15 cellular contexts compared by ENCODE assay signal in the genomic region with DNA sequence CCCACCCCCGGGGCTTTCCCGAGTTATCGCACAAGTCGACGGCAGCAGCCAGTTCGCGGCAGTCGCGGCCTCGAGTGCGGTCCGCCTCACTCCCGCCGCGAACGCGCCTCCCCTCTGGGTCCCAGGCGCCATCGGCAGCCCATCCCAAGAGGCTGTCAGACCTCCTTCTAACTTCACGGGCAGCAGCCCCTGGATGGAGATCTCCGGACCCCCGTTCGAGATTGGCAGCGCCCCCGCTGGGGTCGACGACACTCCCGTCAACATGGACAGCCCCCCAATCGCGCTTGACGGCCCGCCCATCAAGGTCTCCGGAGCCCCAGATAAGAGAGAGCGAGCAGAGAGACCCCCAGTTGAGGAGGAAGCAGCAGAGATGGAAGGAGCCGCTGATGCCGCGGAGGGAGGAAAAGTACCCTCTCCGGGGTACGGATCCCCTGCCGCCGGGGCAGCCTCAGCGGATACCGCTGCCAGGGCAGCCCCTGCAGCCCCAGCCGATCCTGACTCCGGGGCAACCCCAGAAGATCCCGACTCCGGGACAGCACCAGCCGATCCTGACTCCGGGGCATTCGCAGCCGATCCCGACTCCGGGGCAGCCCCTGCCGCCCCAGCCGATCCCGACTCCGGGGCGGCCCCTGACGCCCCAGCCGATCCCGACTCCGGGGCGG. TPM values are rescaled to one million over a fixed set of nuclear protein-coding genes. Genes with fewer than 3 reads are reported as not detected.
DNase-seq lines count a peak whose midpoint lies in the region; ATAC-seq and TF ChIP-seq lines count a peak whose summit lies in the region.
"Had no signal": no experiment of that assay in that cellular context is flagged by ENCODE, and none has a peak within 500 bp of the region (broad histone marks: within the 10 kb centered on the region; RNA-seq: fewer than 3 reads in every experiment).

No MANE protein-coding gene starts in this region.

- intact Hi-C loops in activated B cell treated with CpG ODN at 0.5 μM for 24 hours (cut with micrococcal nuclease), result loop anchor here (2.0 to 5.0 kb wide), 2 partner anchors 202 to 617 kb away; partner anchors contain the start of gene STX16
- intact Hi-C loops in mucosa of descending colon (cut with DNase I, micrococcal nuclease), result no loop called here

- peaks cover 10% of the 10 kb centered on the region for H3K79me2 ChIP-seq in smooth muscle cell (ENCODE audit: low read depth)

- H3K36me3 ChIP-seq in iPS-15b (ENCODE audit: control insufficient read depth, insufficient read depth, low read length), result no peaks in the 10 kb centered on the region
- no peaks in the 10 kb centered on the region for H3K36me3 ChIP-seq in smooth muscle cell (ENCODE audit: low read depth)
- H3K36me3 ChIP-seq in mucosa of descending colon (ENCODE audit: low read depth), result no peaks in the 10 kb centered on the region

- peaks cover 30% of the 10 kb centered on the region for H3K4me1 Mint-ChIP-seq in activated CD4-positive, alpha-beta T cell treated with anti-CD3 and anti-CD28 coated beads, Interleukin-2, amount 10 ng/mL, durations not matched to agents 7 days and 5 days
- peaks cover 32% of the 10 kb centered on the region for H3K4me1 Mint-ChIP-seq in activated B cell treated with CpG ODN at 0.5 μM for 24 hours

- CTCF ChIA-PET in activated CD4-positive, alpha-beta T cell treated with anti-CD3 and anti-CD28 coated beads, Interleukin-2, amount 10 ng/mL, durations not matched to agents 7 days and 5 days (lab: Charles Lee), result interaction anchor here (0.6 to 3.2 kb wide), 2 partner anchors 93 to 203 kb away, joined by 3 to 19 read pairs; partner anchors contain the start of gene STX16
- CTCF ChIA-PET in activated B cell treated with CpG ODN at 0.5 μM for 24 hours (lab: Charles Lee), result no interaction called here

- no peaks in the 10 kb centered on the region for H4K20me1 ChIP-seq in smooth muscle cell (ENCODE audit: low read depth)

- no peak for DNase-seq in activated CD4-positive, alpha-beta T cell treated with anti-CD3 and anti-CD28 coated beads, Interleukin-2, amount 10 ng/mL, durations not matched to agents 7 days and 5 days
- DNase-seq in activated CD4-positive, alpha-beta T cell treated with anti-CD3 and anti-CD28 coated beads, Interleukin-2, amount 50 U/mL, for 48 hours, result no peak
- DNase-seq in activated B cell treated with CpG ODN at 0.5 μM for 24 hours, result peak; percentile 16
- DNase-seq in smooth muscle cell (lab: John Stamatoyannopoulos, UW; ENCODE audit: unreplicated experiment), result no peak
- DNase-seq in NCI-H526 treated with DMSO at 0.1 percent for 48 hours (lab: John Stamatoyannopoulos, UW), result no peak
- DNase-seq in mucosa of descending colon, result no peak
- DNase-seq: ACHN, cortex of kidney, NCI-H1930, nucleus accumbens, PC-3 had no signal

- H3K36me3 Mint-ChIP-seq in activated CD4-positive, alpha-beta T cell treated with anti-CD3 and anti-CD28 coated beads, Interleukin-2, amount 10 ng/mL, durations not matched to agents 7 days and 5 days (ENCODE audit: low read depth), result no peaks in the 10 kb centered on the region
- no peaks in the 10 kb centered on the region for H3K36me3 Mint-ChIP-seq in activated B cell treated with CpG ODN at 0.5 μM for 24 hours (ENCODE audit: low read depth)
- H3K36me3 Mint-ChIP-seq: IgD-negative memory B cell had no signal

- peak overlapping the region; percentile 83 for H3K4me2 ChIP-seq in smooth muscle cell

- H3K27me3 ChIP-seq in iPS-15b (ENCODE audit: control insufficient read depth, insufficient read depth, low read length) (peaks cover 60% of the 10 kb centered on the region), smooth muscle cell (ENCODE audit: low read depth) (peaks cover 79% of the 10 kb centered on the region)

- peaks cover 67% of the 10 kb centered on the region for H3K27me3 Mint-ChIP-seq in activated CD4-positive, alpha-beta T cell treated with anti-CD3 and anti-CD28 coated beads, Interleukin-2, amount 10 ng/mL, durations not matched to agents 7 days and 5 days
- H3K27me3 Mint-ChIP-seq in activated B cell treated with CpG ODN at 0.5 μM for 24 hours, result peaks cover 33% of the 10 kb centered on the region

- no peak overlapping the region for H3K27ac Mint-ChIP-seq in activated CD4-positive, alpha-beta T cell treated with anti-CD3 and anti-CD28 coated beads, Interleukin-2, amount 10 ng/mL, durations not matched to agents 7 days and 5 days
- no peak overlapping the region for H3K27ac Mint-ChIP-seq in activated B cell treated with CpG ODN at 0.5 μM for 24 hours
- H3K27ac Mint-ChIP-seq: activated T-helper 2 cell treated with anti-CD3 and anti-CD28 coated beads, Interferon-gamma antibody, Interleukin-2, Interleukin-4, amounts not matched to agents 10 μg/mL and 5 μg/mL and 100 μg/mL, durations not matched to agents 14 hours and 24 hours and 36 hours had no signal

- H3K9ac ChIP-seq in iPS-15b (ENCODE audit: low read depth, low read length) (no peak overlapping the region), smooth muscle cell (ENCODE audit: low read depth) (no peak overlapping the region)

- TF ChIP-seq CTCF in activated B cell treated with CpG ODN at 0.5 μM for 24 hours (IDR thresholded peaks at IDR 0.05) (no peak), smooth muscle cell (IDR thresholded peaks at IDR 0.05; ENCODE audit: borderline replicate concordance, insufficient read depth, poor library complexity, severe bottlenecking) (no peak), mucosa of descending colon (IDR thresholded peaks at IDR 0.05) (no peak)

- no peak overlapping the region for H3K27ac ChIP-seq in smooth muscle cell (ENCODE audit: low read depth)

- H3K9me3 ChIP-seq in iPS-15b (ENCODE audit: control insufficient read depth, insufficient read depth, low read length) (no peaks in the 10 kb centered on the region), smooth muscle cell (replicated peaks; ENCODE audit: low read depth) (no peaks in the 10 kb centered on the region), mucosa of descending colon (no peaks in the 10 kb centered on the region)

- H3K4me3 Mint-ChIP-seq in activated CD4-positive, alpha-beta T cell treated with anti-CD3 and anti-CD28 coated beads, Interleukin-2, amount 10 ng/mL, durations not matched to agents 7 days and 5 days, result peak overlapping the region; percentile 40
- peak overlapping the region; percentile 59 for H3K4me3 Mint-ChIP-seq in activated B cell treated with CpG ODN at 0.5 μM for 24 hours

- H3K4me1 ChIP-seq in iPS-15b (ENCODE audit: control insufficient read depth, insufficient read depth, low read length) (peaks cover 8% of the 10 kb centered on the region), smooth muscle cell (ENCODE audit: low read depth) (peaks cover 15% of the 10 kb centered on the region), mucosa of descending colon (ENCODE audit: low read depth) (peaks cover 15% of the 10 kb centered on the region)

- H3F3A ChIP-seq in smooth muscle cell (ENCODE audit: low read depth), result no peaks in the 10 kb centered on the region

- no peaks in the 10 kb centered on the region for H3K9me3 Mint-ChIP-seq in activated CD4-positive, alpha-beta T cell treated with anti-CD3 and anti-CD28 coated beads, Interleukin-2, amount 10 ng/mL, durations not matched to agents 7 days and 5 days
- H3K9me3 Mint-ChIP-seq in activated B cell treated with CpG ODN at 0.5 μM for 24 hours, result no peaks in the 10 kb centered on the region
- H3K9me3 Mint-ChIP-seq: activated T-helper 2 cell treated with anti-CD3 and anti-CD28 coated beads, Interferon-gamma antibody, Interleukin-2, Interleukin-4, amounts not matched to agents 10 μg/mL and 5 μg/mL and 100 μg/mL, durations not matched to agents 14 hours and 24 hours and 36 hours; IgD-negative memory B cell had no signal

- H2AFZ ChIP-seq in smooth muscle cell (ENCODE audit: low read depth), result no peak overlapping the region

- 37% methylated on average over 62 of the region's 63 CpGs for WGBS in smooth muscle cell (ENCODE audit: low lambda C conversion rate)

- peak overlapping the region; percentile 37 for H3K4me3 ChIP-seq in iPS-15b (ENCODE audit: low read depth, low read length)
- H3K4me3 ChIP-seq in smooth muscle cell, result peak overlapping the region; percentile 36
- H3K4me3 ChIP-seq in mucosa of descending colon, result no peak overlapping the region

- ATAC-seq in activated B cell treated with CpG ODN at 0.5 μM for 24 hours (ENCODE audit: low read depth), result no peak
- no peak for ATAC-seq in mucosa of descending colon
- ATAC-seq in HG03469 (IDR thresholded peaks at IDR 0.05; ENCODE audit: unreplicated experiment), result no peak
- ATAC-seq: PC-3 had no signal

- POLR2A ChIA-PET in activated CD4-positive, alpha-beta T cell treated with anti-CD3 and anti-CD28 coated beads, Interleukin-2, amount 10 ng/mL, durations not matched to agents 7 days and 5 days (lab: Charles Lee), result no interaction called here
- POLR2A ChIA-PET in activated B cell treated with CpG ODN at 0.5 μM for 24 hours (lab: Charles Lee), result no interaction called here

RNA-seq across cellular contexts. Expression of gene GNAS, which starts 1.6 kb away (rescaled TPM):
- total RNA-seq in activated CD4-positive, alpha-beta T cell treated with anti-CD3 and anti-CD28 coated beads, Interleukin-2, amount 10 ng/mL, durations not matched to agents 7 days and 5 days, result 1,000 to 10,000 TPM; 1,022 to 1,326 TPM
- total RNA-seq in activated B cell treated with CpG ODN at 0.5 μM for 24 hours, result 784 and 849 TPM in 2 replicates
- 1,103 and 1,240 TPM in 2 replicates for total RNA-seq in smooth muscle cell
- polyA plus RNA-seq in smooth muscle cell, result 1,914 and 1,960 TPM in 2 replicates
- total RNA-seq in mucosa of descending colon, result 100 to 1,000 TPM; 583 to 659 (median 632) TPM

RNA-seq across cellular contexts. Expression of gene GNAS-AS1, which starts 3.4 kb away (rescaled TPM):
- 1 to 10 TPM in 1 of 2 experiments, under 1 TPM in 1; 0.96 to 1.5 TPM for total RNA-seq in activated CD4-positive, alpha-beta T cell treated with anti-CD3 and anti-CD28 coated beads, Interleukin-2, amount 10 ng/mL, durations not matched to agents 7 days and 5 days
- total RNA-seq in activated B cell treated with CpG ODN at 0.5 μM for 24 hours (1.4 and 1.5 TPM in 2 replicates), smooth muscle cell (0.13 and 0.40 TPM in 2 replicates), mucosa of descending colon (1 to 10 TPM in 2 of 3 donors, under 1 TPM in 1; 0.54 to 1.4 (median 1.0) TPM)
- polyA plus RNA-seq in smooth muscle cell, result 0.35 TPM in 1 of 2 replicates, not detected in the other
- polyA plus RNA-seq: IgD-negative memory B cell had no signal
